ENCODE assay signal across 7 cellular contexts in genomic region chr6:159654483-159655098, GRCh38. TPM values are rescaled to one million over a fixed set of nuclear protein-coding genes. Genes with fewer than 3 reads are reported as not detected.
DNase-seq lines count a peak whose midpoint lies in the region; ATAC-seq and TF ChIP-seq lines count a peak whose summit lies in the region.

No MANE protein-coding gene starts in this region.

- H3K4ac ChIP-seq in neuronal stem cell (ENCODE audit: low read length) = no peak overlapping the region

- no peak overlapping the region for H3K9ac ChIP-seq in neuronal stem cell (ENCODE audit: low read depth, low read length, poor library complexity)

- H3K4me1 ChIP-seq in esophagus squamous epithelium (peaks cover 0 to 10% (median 0%) of the 10 kb centered on the region in 3 donors), neuronal stem cell (ENCODE audit: control insufficient read depth in 2 of 2, insufficient read depth in 1 of 2, low read depth in 1 of 2, low read length in 2 of 2) (peaks cover 0 to 4% of the 10 kb centered on the region in 2 donors)

- TF ChIP-seq CTCF in GM10266 (IDR thresholded peaks at IDR 0.05; ENCODE audit: control insufficient read depth, insufficient read depth, low read depth, missing control alignments) (peak; percentile 37), esophagus squamous epithelium (IDR thresholded peaks at IDR 0.05) (peak in 5 of 6 experiments; percentile 35 to 65 (median 56)), lower leg skin (IDR thresholded peaks at IDR 0.05) (no peak)

- H4K8ac ChIP-seq in neuronal stem cell (ENCODE audit: low read depth, low read length) = no peak overlapping the region

- no peak for ATAC-seq in HG03108 (IDR thresholded peaks at IDR 0.05; ENCODE audit: unreplicated experiment)

- no peak overlapping the region for H3K4me2 ChIP-seq in neuronal stem cell (ENCODE audit: insufficient read depth, low read length, poor library complexity, severe bottlenecking)

- H2BK5ac ChIP-seq in neuronal stem cell (ENCODE audit: low read length) = no peak overlapping the region

- WGBS in esophagus squamous epithelium, 2 donors = 0% methylated on average over 2 of the region's 2 CpGs
- WGBS in neuronal stem cell (ENCODE audit: extremely low coverage in 2 of 2, insufficient read length in 2 of 2, insufficient replicate concordance in 1 of 2), 2 donors = no CpG with 5 or more reads among the region's 2 CpGs
- 0% methylated on average over 2 of the region's 2 CpGs for WGBS in lower leg skin, 2 donors

- H3K14ac ChIP-seq in neuronal stem cell (ENCODE audit: low read length) = no peak overlapping the region

- H3K27me3 ChIP-seq in esophagus squamous epithelium = no peaks in the 10 kb centered on the region
- H3K27me3 ChIP-seq in neuronal stem cell (ENCODE audit: control insufficient read depth in 3 of 3, insufficient read depth in 3 of 3, low read depth in 1 of 3, low read length in 3 of 3) = no peaks in the 10 kb centered on the region

- no peak overlapping the region for H2AK5ac ChIP-seq in neuronal stem cell (ENCODE audit: low read depth, low read length)

- no peaks in the 10 kb centered on the region for H3K36me3 ChIP-seq in esophagus squamous epithelium
- H3K36me3 ChIP-seq in neuronal stem cell (replicated peaks in 1 of 2; ENCODE audit: control insufficient read depth in 2 of 2, insufficient read depth in 2 of 2, low read length in 2 of 2) = no peaks in the 10 kb centered on the region

- H2BK15ac ChIP-seq in neuronal stem cell (ENCODE audit: low read length) = no peak overlapping the region

- H3K18ac ChIP-seq in neuronal stem cell (ENCODE audit: low read length) = no peak overlapping the region

- no peak overlapping the region for H3K23ac ChIP-seq in neuronal stem cell (ENCODE audit: low read depth, low read length, poor library complexity)

- no peak overlapping the region for H3K4me3 ChIP-seq in esophagus squamous epithelium
- no peak overlapping the region for H3K4me3 ChIP-seq in neuronal stem cell (ENCODE audit: low read length in 2 of 2)
- H3K4me3 ChIP-seq in lower leg skin (ENCODE audit: low read depth, poor library complexity, severe bottlenecking) = no peak overlapping the region

- H2BK12ac ChIP-seq in neuronal stem cell (ENCODE audit: low read length) = no peak overlapping the region

- no peak for TF ChIP-seq POLR2A in esophagus squamous epithelium (IDR thresholded peaks at IDR 0.05)
- no peak for TF ChIP-seq POLR2A in lower leg skin (IDR thresholded peaks at IDR 0.05)

- H2AFZ ChIP-seq in neuronal stem cell (ENCODE audit: low read length) = no peak overlapping the region

- DNase-seq in GM10266 (ENCODE audit: extremely low spot score) = peak; percentile 48
- DNase-seq in MV-4-11 (lab: John Stamatoyannopoulos, UW) = peak; percentile 44
- DNase-seq in SIG-M5 treated with dmso at 0.1 percent for 504 hours (lab: John Stamatoyannopoulos, UW; ENCODE audit: unreplicated experiment) = peak; percentile 57
- no peak for DNase-seq in esophagus squamous epithelium (lab: John Stamatoyannopoulos, UW)
- DNase-seq in neuronal stem cell (ENCODE audit: low spot score) = peak; percentile 48
- DNase-seq in lower leg skin (ENCODE audit: low spot score in 2 of 2) = no peak

- H3K27ac ChIP-seq in esophagus squamous epithelium (peak overlapping the region in 3 of 4 donors; percentile 2 to 30 (median 15)), neuronal stem cell (replicated peaks; ENCODE audit: low read length) (no peak overlapping the region)

- H3K9me3 ChIP-seq in esophagus squamous epithelium (no peaks in the 10 kb centered on the region), neuronal stem cell (replicated peaks in 1 of 2; ENCODE audit: control insufficient read depth in 2 of 2, insufficient read depth in 1 of 2, low read depth in 1 of 2, low read length in 2 of 2) (no peaks in the 10 kb centered on the region)

- no peak overlapping the region for H4K91ac ChIP-seq in neuronal stem cell (ENCODE audit: low read depth, low read length, poor library complexity)

- intact Hi-C loops in esophagus squamous epithelium (cut with DNase I) (no loop called here), lower leg skin (cut with DNase I; ENCODE audit: low total_unique reads) (loop anchor here (10.0 kb wide), 1 partner anchor 480 kb away; no protein-coding TSS in a partner anchor)

- H3K79me1 ChIP-seq in neuronal stem cell (ENCODE audit: low read depth, low read length) = no peaks in the 10 kb centered on the region

- no peak overlapping the region for H2BK120ac ChIP-seq in neuronal stem cell (ENCODE audit: low read depth, low read length)

RNA-seq across cellular contexts. Expression of gene SOD2, which starts 38.5 kb away (rescaled TPM):
- total RNA-seq in esophagus squamous epithelium (100 to 1,000 TPM; 227 to 792 (median 519) TPM), lower leg skin (100 to 1,000 TPM; 117 to 280 (median 190) TPM)
- polyA plus RNA-seq in neuronal stem cell (2013, experiment 1 of 2) = 45.5 TPM
- 42.6 TPM for polyA plus RNA-seq in neuronal stem cell (2013, experiment 2 of 2)

Comparison
In these comparisons a context has a peak if more than half of its experiments do, and no peak if none do; other contexts are left out.
1. DNase-seq: peak in GM10266 (single experiment), MV-4-11 (single experiment), SIG-M5 treated with dmso at 0.1 percent for 504 hours (single experiment) and neuronal stem cell (single experiment); none in esophagus squamous epithelium (single experiment) and lower leg skin (0 of 2).
2. CTCF ChIP-seq: peak in GM10266 (single experiment) and esophagus squamous epithelium (5 of 6); none in lower leg skin (0 of 3).